Comparison of ENCODE assay signal across 1 cellular context in the genomic region with DNA sequence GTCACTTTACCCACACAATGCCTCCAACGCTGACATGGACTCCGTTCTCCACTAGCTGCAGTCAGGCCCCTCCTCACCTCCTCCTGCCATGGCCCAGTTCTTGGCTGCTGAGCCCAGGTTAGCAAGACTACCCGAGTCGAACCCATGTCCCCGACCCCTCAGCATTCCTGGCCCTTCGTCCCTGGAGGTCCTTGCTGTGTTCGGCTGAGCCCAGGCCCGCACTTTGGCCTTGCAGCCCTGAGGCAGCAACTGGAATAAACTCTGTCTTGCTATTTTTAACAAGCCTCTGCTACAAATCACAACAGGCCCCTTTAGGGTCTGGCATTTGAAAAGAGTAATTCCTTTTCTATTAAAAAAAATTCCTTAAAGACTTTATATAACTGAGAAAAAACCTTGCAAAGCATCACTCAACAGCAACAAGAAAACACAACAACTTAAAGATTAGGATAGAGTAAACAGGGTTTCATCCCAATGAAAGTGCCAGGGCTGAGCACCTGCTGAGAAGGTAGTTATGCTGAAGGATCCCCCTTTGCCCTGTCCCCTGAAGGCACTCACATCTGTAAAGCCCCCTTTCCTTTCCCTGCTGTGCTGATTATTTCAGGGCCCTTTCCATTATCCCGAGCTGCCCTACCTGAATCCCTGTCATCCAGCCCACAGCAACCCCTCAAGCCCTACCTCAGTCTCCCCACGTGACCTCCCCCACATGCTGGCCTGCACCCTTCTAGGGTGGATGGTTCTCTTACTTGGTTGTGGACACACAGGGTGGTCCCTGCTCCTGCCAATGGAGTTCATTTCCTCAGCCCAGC.
TF ChIP-seq lines count a peak whose summit lies in the region.

No MANE protein-coding gene starts in this region.

TF ChIP-seq in H1, 55 proteins besides CTCF, POLR2A, EP300 and RAD21:
- TF ChIP-seq NANOG (IDR thresholded peaks at IDR 0.05; ENCODE audit: insufficient read depth, low read depth, low read length, poor library complexity, severe bottlenecking) (peak; percentile 68), SUZ12 (IDR thresholded peaks at IDR 0.05; ENCODE audit: low read length) (no peak), KDM5A (IDR thresholded peaks at IDR 0.05; ENCODE audit: low read length) (no peak), MAFK (IDR thresholded peaks at IDR 0.05; ENCODE audit: low read depth, low read length) (no peak)
